ENCODE assay signal across 8 cellular contexts in the genomic region with DNA sequence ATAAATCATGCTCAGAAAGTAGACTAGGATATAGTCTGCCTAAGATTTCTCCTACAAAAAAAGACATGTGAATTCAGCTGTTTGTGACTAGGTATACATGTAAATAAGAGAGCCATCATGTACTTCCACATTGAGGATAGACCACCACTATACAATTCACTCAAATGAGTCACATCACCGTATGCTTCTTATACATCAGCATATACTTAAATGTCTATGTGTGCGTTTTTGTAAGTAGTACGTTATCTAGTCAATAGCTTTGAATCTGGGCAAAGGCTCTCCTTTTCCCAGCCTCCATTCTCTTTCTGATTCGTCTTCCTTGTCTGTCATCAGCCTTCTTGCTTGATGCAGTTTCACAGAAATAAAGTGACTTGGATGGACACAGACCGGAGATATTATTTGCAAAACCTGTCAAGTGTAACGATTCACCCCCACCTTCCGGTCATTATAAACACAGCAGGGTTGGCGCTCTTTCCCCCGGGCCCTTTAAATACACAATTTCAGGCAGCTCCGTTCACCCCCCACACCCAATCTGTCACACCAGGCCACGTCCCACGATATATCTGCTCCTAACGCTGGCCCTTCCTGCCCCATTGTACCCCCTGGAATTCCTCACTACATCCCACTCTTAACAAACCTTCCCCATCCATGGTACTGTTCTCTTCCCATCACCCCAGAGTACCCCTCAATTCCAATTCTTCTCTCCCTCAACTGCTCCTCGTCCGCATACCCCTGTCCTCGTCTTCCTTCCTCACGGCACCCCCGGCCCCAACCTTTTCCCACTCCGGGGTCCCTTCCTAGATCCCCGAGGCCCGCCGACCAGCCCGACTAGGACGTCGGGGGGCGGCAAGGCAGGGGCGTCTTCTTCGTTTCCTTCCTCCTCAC. TPM values are rescaled to one million over a fixed set of nuclear protein-coding genes. Genes with fewer than 3 reads are reported as not detected.
DNase-seq lines count a peak whose midpoint lies in the region; ATAC-seq and TF ChIP-seq lines count a peak whose summit lies in the region.

No MANE protein-coding gene starts in this region.

- H3K4me1 ChIP-seq in neuron (ENCODE audit: insufficient read depth, low read length) = peaks cover 27% of the 10 kb centered on the region

- TF ChIP-seq CTCF in foreskin fibroblast (IDR thresholded peaks at IDR 0.05; ENCODE audit: low read depth, low read length) = no peak

- H3K36me3 ChIP-seq in neuron (ENCODE audit: insufficient read depth, low read length) = peaks cover 8% of the 10 kb centered on the region

- H3K9me3 ChIP-seq in neuron (ENCODE audit: low read length) = no peaks in the 10 kb centered on the region

- H3K4me3 ChIP-seq in foreskin fibroblast (ENCODE audit: low read depth in 1 of 2, low read length in 2 of 2) (peak overlapping the region; percentile 85 to 91), neuron (ENCODE audit: low read length) (peak overlapping the region; percentile 88)

- DNase-seq in AG08396 (ENCODE audit: low spot score) = peak; percentile 30
- peak; percentile 29 for DNase-seq in activated effector memory CD4-positive, alpha-beta T cell treated with Interleukin-2 at 50 U/mL for 16 hours
- peak; percentile 24 to 66 for DNase-seq in foreskin fibroblast
- DNase-seq in ureter (ENCODE audit: low spot score) = peak; percentile 50

- ATAC-seq in GM19023 (IDR thresholded peaks at IDR 0.05; ENCODE audit: unreplicated experiment) (peak; percentile 31), HG03520 (IDR thresholded peaks at IDR 0.05; ENCODE audit: unreplicated experiment) (peak; percentile 35)

- H3K27me3 ChIP-seq in neuron (ENCODE audit: insufficient read depth, low read length) = no peaks in the 10 kb centered on the region

- peak overlapping the region; percentile 100 for H2AFZ ChIP-seq in neuron (ENCODE audit: low read depth, low read length)

TF ChIP-seq in PFSK-1, 5 proteins besides CTCF, POLR2A, EP300 and RAD21:
- TF ChIP-seq SIN3A (IDR thresholded peaks at IDR 0.05; ENCODE audit: borderline replicate concordance, insufficient read depth, low read length) (peak; percentile 83; the same call in 1 of the 2 replicates), POLR2AphosphoS5 (IDR thresholded peaks at IDR 0.05; ENCODE audit: low read depth, low read length) (no peak)

RNA-seq across cellular contexts. Expression of a gene that starts 0.6 kb away (rescaled TPM):
- polyA plus RNA-seq in PFSK-1 (2012; ENCODE audit: insufficient read length, low read depth) = 7.1 TPM
- total RNA-seq in ureter = 16.3 TPM

RNA-seq across cellular contexts. Expression of a gene that starts 40.2 kb away (rescaled TPM):
- polyA plus RNA-seq in PFSK-1 (2012; ENCODE audit: insufficient read length, low read depth) = 58.2 TPM
- 36.3 TPM for total RNA-seq in ureter

Comparison
In these comparisons a context has a peak if more than half of its experiments do, and no peak if none do; other contexts are left out.
1. Peak in every context shown above with its lines: DNase-seq, ATAC-seq and H3K4me3 ChIP-seq.